1 cellular context compared by ENCODE assay signal in the genomic region with DNA sequence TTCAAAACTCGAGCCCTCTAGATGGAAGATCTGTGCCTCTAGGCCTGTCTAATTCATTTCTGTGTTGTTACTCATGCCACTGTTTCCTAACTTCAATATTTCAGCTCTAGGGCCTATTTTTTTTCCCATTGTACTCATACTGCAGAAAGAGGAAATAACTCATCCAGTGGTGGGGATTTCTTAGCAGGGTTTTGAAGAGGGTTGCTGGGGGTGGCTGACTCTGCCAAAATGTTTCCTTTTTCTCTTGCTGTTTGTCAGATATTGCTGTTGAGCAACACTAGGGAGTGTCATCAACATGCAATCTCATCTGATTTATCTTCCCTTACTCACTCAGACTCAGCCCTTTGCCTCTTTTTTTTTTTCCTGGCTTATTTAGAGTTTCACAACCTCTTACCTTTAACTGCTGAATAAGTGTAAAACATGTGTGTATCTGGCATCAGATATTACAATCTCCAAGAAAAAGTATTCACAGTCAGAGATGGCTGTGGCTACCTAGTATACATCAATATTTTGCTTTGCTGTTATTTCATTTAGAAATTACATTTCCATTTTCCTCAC.
A peak's percentile ranks its signal among the peaks of the same experiment; 100 is the strongest.
TF ChIP-seq lines count a peak whose summit lies in the region.

No MANE protein-coding gene starts in this region.

TF ChIP-seq in K562, 482 proteins besides CTCF, POLR2A, EP300 and RAD21 (continued from another document and continues in another):
- TF ChIP-seq, protein P1, sequence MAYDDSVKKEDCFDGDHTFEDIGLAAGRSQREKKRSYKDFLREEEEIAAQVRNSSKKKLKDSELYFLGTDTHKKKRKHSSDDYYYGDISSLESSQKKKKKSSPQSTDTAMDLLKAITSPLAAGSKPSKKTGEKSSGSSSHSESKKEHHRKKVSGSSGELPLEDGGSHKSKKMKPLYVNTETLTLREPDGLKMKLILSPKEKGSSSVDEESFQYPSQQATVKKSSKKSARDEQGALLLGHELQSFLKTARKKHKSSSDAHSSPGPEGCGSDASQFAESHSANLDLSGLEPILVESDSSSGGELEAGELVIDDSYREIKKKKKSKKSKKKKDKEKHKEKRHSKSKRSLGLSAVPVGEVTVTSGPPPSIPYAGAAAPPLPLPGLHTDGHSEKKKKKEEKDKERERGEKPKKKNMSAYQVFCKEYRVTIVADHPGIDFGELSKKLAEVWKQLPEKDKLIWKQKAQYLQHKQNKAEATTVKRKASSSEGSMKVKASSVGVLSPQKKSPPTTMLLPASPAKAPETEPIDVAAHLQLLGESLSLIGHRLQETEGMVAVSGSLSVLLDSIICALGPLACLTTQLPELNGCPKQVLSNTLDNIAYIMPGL (CRISPR knock-in tag; IDR thresholded peaks at IDR 0.05), result no peak
- TF ChIP-seq, protein P2, sequence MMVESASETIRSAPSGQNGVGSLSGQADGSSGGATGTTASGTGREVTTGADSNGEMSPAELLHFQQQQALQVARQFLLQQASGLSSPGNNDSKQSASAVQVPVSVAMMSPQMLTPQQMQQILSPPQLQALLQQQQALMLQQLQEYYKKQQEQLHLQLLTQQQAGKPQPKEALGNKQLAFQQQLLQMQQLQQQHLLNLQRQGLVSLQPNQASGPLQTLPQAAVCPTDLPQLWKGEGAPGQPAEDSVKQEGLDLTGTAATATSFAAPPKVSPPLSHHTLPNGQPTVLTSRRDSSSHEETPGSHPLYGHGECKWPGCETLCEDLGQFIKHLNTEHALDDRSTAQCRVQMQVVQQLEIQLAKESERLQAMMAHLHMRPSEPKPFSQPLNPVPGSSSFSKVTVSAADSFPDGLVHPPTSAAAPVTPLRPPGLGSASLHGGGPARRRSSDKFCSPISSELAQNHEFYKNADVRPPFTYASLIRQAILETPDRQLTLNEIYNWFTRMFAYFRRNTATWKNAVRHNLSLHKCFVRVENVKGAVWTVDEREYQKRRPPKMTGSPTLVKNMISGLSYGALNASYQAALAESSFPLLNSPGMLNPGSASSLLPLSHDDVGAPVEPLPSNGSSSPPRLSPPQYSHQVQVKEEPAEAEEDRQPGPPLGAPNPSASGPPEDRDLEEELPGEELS (CRISPR knock-in tag; IDR thresholded peaks at IDR 0.05; ENCODE audit: borderline replicate concordance), result no peak
- TF ChIP-seq ELF2 (CRISPR knock-in tag; IDR thresholded peaks at IDR 0.05) (no peak), ZNF583 (CRISPR knock-in tag; IDR thresholded peaks at IDR 0.05) (no peak), RBM15 (IDR thresholded peaks at IDR 0.05; ENCODE audit: insufficient read depth, low read length) (no peak), CEBPG (CRISPR knock-in tag; IDR thresholded peaks at IDR 0.05) (peak; percentile 90), CEBPG (tag; conservative IDR thresholded peaks at IDR 0.05 in 1 of 2, IDR thresholded peaks at IDR 0.05 in 1 of 2) (peak; percentile 98 to 99), C11orf30 (IDR thresholded peaks at IDR 0.05; ENCODE audit: low read depth) (peak; percentile 62), L3MBTL2 (IDR thresholded peaks at IDR 0.05) (no peak), BRD9 (IDR thresholded peaks at IDR 0.05; ENCODE audit: low read depth, partially characterized antibody) (no peak), STAG1 (CRISPR knock-in tag; IDR thresholded peaks at IDR 0.05; ENCODE audit: borderline replicate concordance) (no peak), TARDBP (IDR thresholded peaks at IDR 0.05) (no peak), ASH1L (IDR thresholded peaks at IDR 0.05; ENCODE audit: borderline replicate concordance, low read depth, partially characterized antibody) (no peak), ZFP36 (IDR thresholded peaks at IDR 0.05; ENCODE audit: low read depth, low read length, partially characterized antibody) (no peak), HMGN3 (IDR thresholded peaks at IDR 0.05; ENCODE audit: borderline replicate concordance, extremely low read depth, insufficient read length, low read depth, low read length) (no peak), SP2 (IDR thresholded peaks at IDR 0.05; ENCODE audit: extremely low read depth, low read depth, low read length, poor library complexity, severe bottlenecking) (no peak), SAFB2 (IDR thresholded peaks at IDR 0.05; ENCODE audit: borderline replicate concordance, low read depth, low read length, severe bottlenecking) (no peak), RBM39 (optimal IDR thresholded peaks at IDR 0.05; ENCODE audit: low read depth, low read length) (no peak), ZBED1 (IDR thresholded peaks at IDR 0.05) (no peak), ZNF239 (CRISPR knock-in tag; IDR thresholded peaks at IDR 0.05) (no peak), YY1 (IDR thresholded peaks at IDR 0.05; ENCODE audit: borderline replicate concordance in 1 of 3, control insufficient read depth in 1 of 3, extremely low read depth in 1 of 3, insufficient read depth in 3 of 3, insufficient read length in 1 of 3, insufficient replicate concordance in 2 of 3, low read depth in 1 of 3, low read length in 2 of 3) (no peak), EGR1 (conservative IDR thresholded peaks at IDR 0.05) (no peak), ZNF778 (CRISPR knock-in tag; IDR thresholded peaks at IDR 0.05) (no peak), ZNF24 (IDR thresholded peaks at IDR 0.05) (no peak), TEAD2 (tag; IDR thresholded peaks at IDR 0.05) (no peak), KDM2B (CRISPR knock-in tag; IDR thresholded peaks at IDR 0.05) (no peak)
- TF ChIP-seq, protein P3, sequence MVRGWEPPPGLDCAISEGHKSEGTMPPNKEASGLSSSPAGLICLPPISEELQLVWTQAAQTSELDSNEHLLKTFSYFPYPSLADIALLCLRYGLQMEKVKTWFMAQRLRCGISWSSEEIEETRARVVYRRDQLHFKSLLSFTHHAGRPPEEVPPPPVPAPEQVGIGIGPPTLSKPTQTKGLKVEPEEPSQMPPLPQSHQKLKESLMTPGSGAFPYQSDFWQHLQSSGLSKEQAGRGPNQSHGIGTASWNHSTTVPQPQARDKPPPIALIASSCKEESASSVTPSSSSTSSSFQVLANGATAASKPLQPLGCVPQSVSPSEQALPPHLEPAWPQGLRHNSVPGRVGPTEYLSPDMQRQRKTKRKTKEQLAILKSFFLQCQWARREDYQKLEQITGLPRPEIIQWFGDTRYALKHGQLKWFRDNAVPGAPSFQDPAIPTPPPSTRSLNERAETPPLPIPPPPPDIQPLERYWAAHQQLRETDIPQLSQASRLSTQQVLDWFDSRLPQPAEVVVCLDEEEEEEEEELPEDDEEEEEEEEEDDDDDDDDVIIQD (CRISPR knock-in tag; IDR thresholded peaks at IDR 0.05), result no peak
- TF ChIP-seq, protein P4, sequence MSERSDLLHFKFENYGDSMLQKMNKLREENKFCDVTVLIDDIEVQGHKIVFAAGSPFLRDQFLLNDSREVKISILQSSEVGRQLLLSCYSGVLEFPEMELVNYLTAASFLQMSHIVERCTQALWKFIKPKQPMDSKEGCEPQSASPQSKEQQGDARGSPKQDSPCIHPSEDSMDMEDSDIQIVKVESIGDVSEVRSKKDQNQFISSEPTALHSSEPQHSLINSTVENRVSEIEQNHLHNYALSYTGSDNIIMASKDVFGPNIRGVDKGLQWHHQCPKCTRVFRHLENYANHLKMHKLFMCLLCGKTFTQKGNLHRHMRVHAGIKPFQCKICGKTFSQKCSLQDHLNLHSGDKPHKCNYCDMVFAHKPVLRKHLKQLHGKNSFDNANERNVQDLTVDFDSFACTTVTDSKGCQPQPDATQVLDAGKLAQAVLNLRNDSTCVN (CRISPR knock-in tag; IDR thresholded peaks at IDR 0.05), result no peak
- TF ChIP-seq, protein P5, sequence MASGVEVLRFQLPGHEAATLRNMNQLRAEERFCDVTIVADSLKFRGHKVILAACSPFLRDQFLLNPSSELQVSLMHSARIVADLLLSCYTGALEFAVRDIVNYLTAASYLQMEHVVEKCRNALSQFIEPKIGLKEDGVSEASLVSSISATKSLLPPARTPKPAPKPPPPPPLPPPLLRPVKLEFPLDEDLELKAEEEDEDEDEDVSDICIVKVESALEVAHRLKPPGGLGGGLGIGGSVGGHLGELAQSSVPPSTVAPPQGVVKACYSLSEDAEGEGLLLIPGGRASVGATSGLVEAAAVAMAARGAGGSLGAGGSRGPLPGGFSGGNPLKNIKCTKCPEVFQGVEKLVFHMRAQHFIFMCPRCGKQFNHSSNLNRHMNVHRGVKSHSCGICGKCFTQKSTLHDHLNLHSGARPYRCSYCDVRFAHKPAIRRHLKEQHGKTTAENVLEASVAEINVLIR (CRISPR knock-in tag; IDR thresholded peaks at IDR 0.05), result no peak
- TF ChIP-seq, protein P6, sequence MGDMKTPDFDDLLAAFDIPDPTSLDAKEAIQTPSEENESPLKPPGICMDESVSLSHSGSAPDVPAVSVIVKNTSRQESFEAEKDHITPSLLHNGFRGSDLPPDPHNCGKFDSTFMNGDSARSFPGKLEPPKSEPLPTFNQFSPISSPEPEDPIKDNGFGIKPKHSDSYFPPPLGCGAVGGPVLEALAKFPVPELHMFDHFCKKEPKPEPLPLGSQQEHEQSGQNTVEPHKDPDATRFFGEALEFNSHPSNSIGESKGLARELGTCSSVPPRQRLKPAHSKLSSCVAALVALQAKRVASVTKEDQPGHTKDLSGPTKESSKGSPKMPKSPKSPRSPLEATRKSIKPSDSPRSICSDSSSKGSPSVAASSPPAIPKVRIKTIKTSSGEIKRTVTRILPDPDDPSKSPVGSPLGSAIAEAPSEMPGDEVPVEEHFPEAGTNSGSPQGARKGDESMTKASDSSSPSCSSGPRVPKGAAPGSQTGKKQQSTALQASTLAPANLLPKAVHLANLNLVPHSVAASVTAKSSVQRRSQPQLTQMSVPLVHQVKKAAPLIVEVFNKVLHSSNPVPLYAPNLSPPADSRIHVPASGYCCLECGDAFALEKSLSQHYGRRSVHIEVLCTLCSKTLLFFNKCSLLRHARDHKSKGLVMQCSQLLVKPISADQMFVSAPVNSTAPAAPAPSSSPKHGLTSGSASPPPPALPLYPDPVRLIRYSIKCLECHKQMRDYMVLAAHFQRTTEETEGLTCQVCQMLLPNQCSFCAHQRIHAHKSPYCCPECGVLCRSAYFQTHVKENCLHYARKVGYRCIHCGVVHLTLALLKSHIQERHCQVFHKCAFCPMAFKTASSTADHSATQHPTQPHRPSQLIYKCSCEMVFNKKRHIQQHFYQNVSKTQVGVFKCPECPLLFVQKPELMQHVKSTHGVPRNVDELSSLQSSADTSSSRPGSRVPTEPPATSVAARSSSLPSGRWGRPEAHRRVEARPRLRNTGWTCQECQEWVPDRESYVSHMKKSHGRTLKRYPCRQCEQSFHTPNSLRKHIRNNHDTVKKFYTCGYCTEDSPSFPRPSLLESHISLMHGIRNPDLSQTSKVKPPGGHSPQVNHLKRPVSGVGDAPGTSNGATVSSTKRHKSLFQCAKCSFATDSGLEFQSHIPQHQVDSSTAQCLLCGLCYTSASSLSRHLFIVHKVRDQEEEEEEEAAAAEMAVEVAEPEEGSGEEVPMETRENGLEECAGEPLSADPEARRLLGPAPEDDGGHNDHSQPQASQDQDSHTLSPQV (IDR thresholded peaks at IDR 0.05), result no peak
- TF ChIP-seq, protein P7, sequence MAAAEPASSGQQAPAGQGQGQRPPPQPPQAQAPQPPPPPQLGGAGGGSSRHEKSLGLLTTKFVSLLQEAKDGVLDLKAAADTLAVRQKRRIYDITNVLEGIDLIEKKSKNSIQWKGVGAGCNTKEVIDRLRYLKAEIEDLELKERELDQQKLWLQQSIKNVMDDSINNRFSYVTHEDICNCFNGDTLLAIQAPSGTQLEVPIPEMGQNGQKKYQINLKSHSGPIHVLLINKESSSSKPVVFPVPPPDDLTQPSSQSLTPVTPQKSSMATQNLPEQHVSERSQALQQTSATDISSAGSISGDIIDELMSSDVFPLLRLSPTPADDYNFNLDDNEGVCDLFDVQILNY (CRISPR knock-in tag; IDR thresholded peaks at IDR 0.05), result no peak
- TF ChIP-seq, protein P8, sequence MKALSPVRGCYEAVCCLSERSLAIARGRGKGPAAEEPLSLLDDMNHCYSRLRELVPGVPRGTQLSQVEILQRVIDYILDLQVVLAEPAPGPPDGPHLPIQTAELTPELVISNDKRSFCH (CRISPR knock-in tag; IDR thresholded peaks at IDR 0.05), result no peak
- TF ChIP-seq, protein P8 (tag; IDR thresholded peaks at IDR 0.05), result no peak
- TF ChIP-seq, protein P9, sequence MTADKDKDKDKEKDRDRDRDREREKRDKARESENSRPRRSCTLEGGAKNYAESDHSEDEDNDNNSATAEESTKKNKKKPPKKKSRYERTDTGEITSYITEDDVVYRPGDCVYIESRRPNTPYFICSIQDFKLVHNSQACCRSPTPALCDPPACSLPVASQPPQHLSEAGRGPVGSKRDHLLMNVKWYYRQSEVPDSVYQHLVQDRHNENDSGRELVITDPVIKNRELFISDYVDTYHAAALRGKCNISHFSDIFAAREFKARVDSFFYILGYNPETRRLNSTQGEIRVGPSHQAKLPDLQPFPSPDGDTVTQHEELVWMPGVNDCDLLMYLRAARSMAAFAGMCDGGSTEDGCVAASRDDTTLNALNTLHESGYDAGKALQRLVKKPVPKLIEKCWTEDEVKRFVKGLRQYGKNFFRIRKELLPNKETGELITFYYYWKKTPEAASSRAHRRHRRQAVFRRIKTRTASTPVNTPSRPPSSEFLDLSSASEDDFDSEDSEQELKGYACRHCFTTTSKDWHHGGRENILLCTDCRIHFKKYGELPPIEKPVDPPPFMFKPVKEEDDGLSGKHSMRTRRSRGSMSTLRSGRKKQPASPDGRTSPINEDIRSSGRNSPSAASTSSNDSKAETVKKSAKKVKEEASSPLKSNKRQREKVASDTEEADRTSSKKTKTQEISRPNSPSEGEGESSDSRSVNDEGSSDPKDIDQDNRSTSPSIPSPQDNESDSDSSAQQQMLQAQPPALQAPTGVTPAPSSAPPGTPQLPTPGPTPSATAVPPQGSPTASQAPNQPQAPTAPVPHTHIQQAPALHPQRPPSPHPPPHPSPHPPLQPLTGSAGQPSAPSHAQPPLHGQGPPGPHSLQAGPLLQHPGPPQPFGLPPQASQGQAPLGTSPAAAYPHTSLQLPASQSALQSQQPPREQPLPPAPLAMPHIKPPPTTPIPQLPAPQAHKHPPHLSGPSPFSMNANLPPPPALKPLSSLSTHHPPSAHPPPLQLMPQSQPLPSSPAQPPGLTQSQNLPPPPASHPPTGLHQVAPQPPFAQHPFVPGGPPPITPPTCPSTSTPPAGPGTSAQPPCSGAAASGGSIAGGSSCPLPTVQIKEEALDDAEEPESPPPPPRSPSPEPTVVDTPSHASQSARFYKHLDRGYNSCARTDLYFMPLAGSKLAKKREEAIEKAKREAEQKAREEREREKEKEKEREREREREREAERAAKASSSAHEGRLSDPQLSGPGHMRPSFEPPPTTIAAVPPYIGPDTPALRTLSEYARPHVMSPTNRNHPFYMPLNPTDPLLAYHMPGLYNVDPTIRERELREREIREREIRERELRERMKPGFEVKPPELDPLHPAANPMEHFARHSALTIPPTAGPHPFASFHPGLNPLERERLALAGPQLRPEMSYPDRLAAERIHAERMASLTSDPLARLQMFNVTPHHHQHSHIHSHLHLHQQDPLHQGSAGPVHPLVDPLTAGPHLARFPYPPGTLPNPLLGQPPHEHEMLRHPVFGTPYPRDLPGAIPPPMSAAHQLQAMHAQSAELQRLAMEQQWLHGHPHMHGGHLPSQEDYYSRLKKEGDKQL (CRISPR knock-in tag; IDR thresholded peaks at IDR 0.05; ENCODE audit: borderline replicate concordance), result no peak
